In the genomic region with DNA sequence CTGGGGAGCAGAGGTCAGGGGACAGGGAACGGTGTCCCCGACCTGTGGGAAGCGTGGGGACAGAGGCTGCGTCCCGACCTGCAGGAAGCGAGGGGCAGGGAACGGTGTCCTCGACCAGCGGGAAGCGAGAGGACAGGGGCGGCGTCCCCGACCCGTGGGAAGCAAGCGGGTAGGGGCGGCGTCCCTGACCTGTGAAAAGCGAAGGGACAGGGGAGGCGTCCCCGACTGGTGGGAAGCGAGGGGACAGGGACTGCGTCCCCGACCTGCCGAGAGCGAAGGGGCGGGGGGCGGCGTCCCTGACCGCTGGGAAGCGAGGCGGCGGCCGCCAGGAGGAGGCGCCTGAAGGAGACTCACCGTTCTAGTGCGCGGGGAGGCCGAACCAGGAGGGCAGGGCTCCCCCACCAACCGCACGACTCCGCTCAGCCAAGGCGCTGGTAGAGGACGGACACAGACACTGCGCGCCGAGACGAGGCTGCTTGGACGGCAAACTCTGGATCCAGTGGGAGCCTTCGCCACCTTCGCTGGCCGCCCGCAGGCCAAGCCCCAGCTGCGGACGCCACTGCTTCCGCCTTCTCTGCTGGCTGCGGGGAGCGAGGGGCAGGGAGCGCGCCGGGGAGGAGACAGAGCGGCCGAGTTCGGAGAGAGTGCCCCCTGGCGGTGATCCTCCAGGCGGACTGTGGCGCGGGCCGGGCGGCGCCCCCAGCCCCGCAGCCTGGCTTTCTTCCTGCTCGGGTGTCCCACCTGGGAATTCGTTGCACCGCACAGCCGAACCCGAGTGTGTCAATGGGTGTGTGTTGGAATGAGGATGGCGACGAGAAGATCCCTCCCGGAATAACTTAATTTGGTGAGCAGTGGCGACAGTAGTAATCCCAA, we compare ENCODE assay signal across 8 cellular contexts. TPM values are rescaled to one million over a fixed set of nuclear protein-coding genes. Genes with fewer than 3 reads are reported as not detected.
DNase-seq lines count a peak whose midpoint lies in the region; ATAC-seq and TF ChIP-seq lines count a peak whose summit lies in the region.

A gene with protein sequence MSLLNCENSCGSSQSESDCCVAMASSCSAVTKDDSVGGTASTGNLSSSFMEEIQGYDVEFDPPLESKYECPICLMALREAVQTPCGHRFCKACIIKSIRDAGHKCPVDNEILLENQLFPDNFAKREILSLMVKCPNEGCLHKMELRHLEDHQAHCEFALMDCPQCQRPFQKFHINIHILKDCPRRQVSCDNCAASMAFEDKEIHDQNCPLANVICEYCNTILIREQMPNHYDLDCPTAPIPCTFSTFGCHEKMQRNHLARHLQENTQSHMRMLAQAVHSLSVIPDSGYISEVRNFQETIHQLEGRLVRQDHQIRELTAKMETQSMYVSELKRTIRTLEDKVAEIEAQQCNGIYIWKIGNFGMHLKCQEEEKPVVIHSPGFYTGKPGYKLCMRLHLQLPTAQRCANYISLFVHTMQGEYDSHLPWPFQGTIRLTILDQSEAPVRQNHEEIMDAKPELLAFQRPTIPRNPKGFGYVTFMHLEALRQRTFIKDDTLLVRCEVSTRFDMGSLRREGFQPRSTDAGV (minus strand): TSS at position 579 of the 873 bp plus-strand sequence. CDS start 8,757 bp downstream, outside the sequence.

- H3K27me3 ChIP-seq in GM23248 (replicated peaks; ENCODE audit: insufficient read depth), result no peaks in the 10 kb centered on the region
- no peaks in the 10 kb centered on the region for H3K27me3 ChIP-seq in Karpas-422 (ENCODE audit: low read length)
- H3K27me3 ChIP-seq in foreskin keratinocyte, result no peaks in the 10 kb centered on the region
- H3K27me3 ChIP-seq in neural progenitor cell, result peaks cover 27% of the 10 kb centered on the region

- H3F3A ChIP-seq in GM23248 (ENCODE audit: insufficient read depth) (peaks cover 23% of the 10 kb centered on the region), neural progenitor cell (ENCODE audit: low read depth) (peaks cover 16% of the 10 kb centered on the region)

- H3K9me3 ChIP-seq in GM23248 (ENCODE audit: low read depth) (no peaks in the 10 kb centered on the region), Karpas-422 (ENCODE audit: low read length) (no peaks in the 10 kb centered on the region), neural progenitor cell (ENCODE audit: low read depth) (no peaks in the 10 kb centered on the region)

- H3K27me3 Mint-ChIP-seq in neural progenitor cell (ENCODE audit: insufficient read depth, low read depth), result peaks cover 2% of the 10 kb centered on the region

- peaks cover 5% of the 10 kb centered on the region; the same call in 1 of the 2 replicates for H4K20me1 ChIP-seq in GM23248 (ENCODE audit: insufficient read depth)
- peaks cover 4% of the 10 kb centered on the region for H4K20me1 ChIP-seq in Karpas-422 (ENCODE audit: insufficient read depth, low read depth, low read length)
- peaks cover 28% of the 10 kb centered on the region for H4K20me1 ChIP-seq in neural progenitor cell (ENCODE audit: low read depth)

- H3K9me2 ChIP-seq in GM23248 (ENCODE audit: insufficient read depth) (no peaks in the 10 kb centered on the region), Karpas-422 (replicated peaks; ENCODE audit: insufficient read depth, low read length) (no peaks in the 10 kb centered on the region)

- peak within 1 kb of the TSS; percentile 88 for H3K27ac Mint-ChIP-seq in neural progenitor cell

- H3K4me2 ChIP-seq in GM23248 (ENCODE audit: unreplicated experiment) (peak within 1 kb of the TSS; percentile 100), Karpas-422 (ENCODE audit: low read depth, low read length, poor library complexity, severe bottlenecking) (peak within 1 kb of the TSS; percentile 77), neural progenitor cell (peak within 1 kb of the TSS; percentile 85)

- 1 to 2% methylated on average over 59 to 73 of the region's 80 CpGs for WGBS in GM23248 (ENCODE audit: low coverage in 1 of 2, low lambda C conversion rate in 2 of 2, missing lambda C conversion rate in 2 of 2), 2 experiments

- peak within 1 kb of the TSS; percentile 86 for H3K9ac ChIP-seq in GM23248
- peak within 1 kb of the TSS; percentile 94 for H3K9ac ChIP-seq in Karpas-422 (ENCODE audit: low read length)
- peak within 1 kb of the TSS; percentile 67 for H3K9ac ChIP-seq in neural progenitor cell

- peak; percentile 93 for TF ChIP-seq CTCF in foreskin keratinocyte (conservative IDR thresholded peaks at IDR 0.05)
- peak; percentile 84 for TF ChIP-seq CTCF in neural progenitor cell (IDR thresholded peaks at IDR 0.05)

- H3K27ac ChIP-seq in GM23248 (peak within 1 kb of the TSS; percentile 78), Karpas-422 (ENCODE audit: low read length) (no peak within 1 kb of the TSS), foreskin keratinocyte (peak within 1 kb of the TSS; percentile 76), neural progenitor cell (no peak within 1 kb of the TSS)

- peak within 1 kb of the TSS; percentile 94 for H3K4me3 ChIP-seq in GM23248
- H3K4me3 ChIP-seq in Karpas-422 (ENCODE audit: low read length), result peak within 1 kb of the TSS; percentile 98
- peak within 1 kb of the TSS; percentile 89 for H3K4me3 ChIP-seq in neural progenitor cell

- peak; percentile 92 for ATAC-seq in foreskin keratinocyte

- H3K36me3 ChIP-seq in GM23248 (ENCODE audit: low read depth) (no peaks in the 10 kb centered on the region), Karpas-422 (ENCODE audit: insufficient read depth, low read length) (no peaks in the 10 kb centered on the region), neural progenitor cell (no peaks in the 10 kb centered on the region)

- in situ Hi-C loops in GM23248 (cut with MboI), result no loop called here

- H3K79me2 ChIP-seq in GM23248 (ENCODE audit: insufficient read depth) (peaks cover 44% of the 10 kb centered on the region), Karpas-422 (ENCODE audit: low read length) (peaks cover 42% of the 10 kb centered on the region), neural progenitor cell (ENCODE audit: low read depth) (peaks cover 28% of the 10 kb centered on the region)

- H3K4me3 Mint-ChIP-seq in neural progenitor cell, result peak within 1 kb of the TSS; percentile 96

- peaks cover 12% of the 10 kb centered on the region for H3K4me1 ChIP-seq in GM23248 (ENCODE audit: insufficient read depth)
- peaks cover 13% of the 10 kb centered on the region for H3K4me1 ChIP-seq in Karpas-422 (ENCODE audit: low read length)
- H3K4me1 ChIP-seq in foreskin keratinocyte, result peaks cover 30% of the 10 kb centered on the region
- peaks cover 5% of the 10 kb centered on the region for H3K4me1 ChIP-seq in neural progenitor cell

- H3K4me1 Mint-ChIP-seq in neural progenitor cell, result peaks cover 16% of the 10 kb centered on the region

- no peaks in the 10 kb centered on the region for H3K36me3 Mint-ChIP-seq in neural progenitor cell

- no peaks in the 10 kb centered on the region for H3K9me3 Mint-ChIP-seq in neural progenitor cell

- peak; percentile 88 for DNase-seq in ELR (ENCODE audit: low read depth)
- peak; percentile 92 for DNase-seq in GM23248
- peak; percentile 95 for DNase-seq in Karpas-422
- DNase-seq in SHP77 (lab: John Stamatoyannopoulos, UW), result peak; percentile 78 to 81
- peak; percentile 66 for DNase-seq in activated gamma-delta T cell (lab: John Stamatoyannopoulos, UW)
- DNase-seq in foreskin keratinocyte, result peak; percentile 70 to 83
- DNase-seq in neural progenitor cell (ENCODE audit: low spot score), result peak; percentile 93
- peak; percentile 65 for DNase-seq in stromal cell of bone marrow (ENCODE audit: low read depth)

- peak within 1 kb of the TSS; percentile 97 for H2AFZ ChIP-seq in GM23248
- peak within 1 kb of the TSS; percentile 98 for H2AFZ ChIP-seq in Karpas-422 (ENCODE audit: low read length)
- H2AFZ ChIP-seq in neural progenitor cell (replicated peaks), result peak within 1 kb of the TSS; percentile 93

RNA-seq across cellular contexts. Expression of the gene that starts here (rescaled TPM):
- 6.2 and 7.2 TPM in 2 replicates for total RNA-seq in GM23248 (2014; rRNA removed; shearing (Covaris generic))
- polyA plus RNA-seq in GM23248 (2016; fragmentation: Nextera tagmentation; extraction: Ambion mirVana) (7.9 and 8.6 TPM in 2 replicates), foreskin keratinocyte (3.4 and 3.8 TPM in 2 replicates)
- 8.7 and 13.2 TPM in 2 replicates for total RNA-seq in Karpas-422 (2014; rRNA removed; shearing (Covaris generic); ENCODE audit: low replicate concordance)
- total RNA-seq in foreskin keratinocyte (11.2 and 12.4 TPM in 2 replicates), neural progenitor cell (ENCODE audit: low replicate concordance) (11.0 and 11.5 TPM in 2 replicates)

Comparison
In these comparisons a context has a peak if more than half of its experiments do, and no peak if none do; other contexts are left out.
1. H3K27ac ChIP-seq: peak in GM23248 (single experiment) and foreskin keratinocyte (single experiment); none in Karpas-422 (single experiment) and neural progenitor cell (single experiment).
2. Peak in every context shown above with its lines, with median percentiles within 50 percentile points of each other: DNase-seq, H2AFZ ChIP-seq, H3K4me2 ChIP-seq, H3K4me3 ChIP-seq and H3K9ac ChIP-seq.